Comparison of ENCODE assay signal across 12 cellular contexts in genomic region chr1:97006044-97006676, GRCh38.
DNase-seq lines count a peak whose midpoint lies in the region; ATAC-seq, FAIRE-seq and TF ChIP-seq lines count a peak whose summit lies in the region.
"Had no signal": no experiment of that assay in that cellular context is flagged by ENCODE, and none has a peak within 500 bp of the region (broad histone marks: within the 10 kb centered on the region; RNA-seq: fewer than 3 reads in every experiment).

No MANE protein-coding gene starts in this region.

- no peak for ATAC-seq in activated CD8-positive, alpha-beta memory T cell treated with anti-CD3 and anti-CD28 coated beads, Interleukin-2, amount 10 ng/mL, durations not matched to agents 7 days and 5 days
- ATAC-seq in HG03045 (IDR thresholded peaks at IDR 0.05; ENCODE audit: unreplicated experiment) (no peak), GM19467 (IDR thresholded peaks at IDR 0.05; ENCODE audit: unreplicated experiment) (no peak)
- ATAC-seq: activated T-helper 17 cell treated with anti-CD3 and anti-CD28 coated beads, Interleukin-2, amount 50 U/mL, for 72 hours; foreskin keratinocyte had no signal

- peaks cover 4% of the 10 kb centered on the region for H3K27me3 Mint-ChIP-seq in activated CD8-positive, alpha-beta memory T cell treated with anti-CD3 and anti-CD28 coated beads, Interleukin-2, amount 10 ng/mL, durations not matched to agents 7 days and 5 days

- FAIRE-seq in RCC 7860 (lab: Jason Lieb, UNC): no peak

- DNase-seq in GM12865 (ENCODE audit: low read depth): peak; percentile 58
- DNase-seq in RCC 7860 (ENCODE audit: low spot score): peak; percentile 54
- peak; percentile 5 for DNase-seq in fibroblast of gingiva (ENCODE audit: low read depth)
- DNase-seq in posterior cingulate gyrus: peak; percentile 22 to 94 (median 60)
- DNase-seq in OCI-M2 (lab: John Stamatoyannopoulos, UW; ENCODE audit: unreplicated experiment): no peak
- no peak for DNase-seq in activated CD8-positive, alpha-beta memory T cell treated with anti-CD3 and anti-CD28 coated beads, Interleukin-2, amount 10 ng/mL, durations not matched to agents 7 days and 5 days
- DNase-seq: NCI-H2107 had no signal

- H3K27ac Mint-ChIP-seq in activated CD8-positive, alpha-beta memory T cell treated with anti-CD3 and anti-CD28 coated beads, Interleukin-2, amount 10 ng/mL, durations not matched to agents 7 days and 5 days: no peak overlapping the region
- H3K27ac Mint-ChIP-seq: activated T-helper 17 cell treated with anti-CD3 and anti-CD28 coated beads, Interleukin-2, amount 50 U/mL, for 72 hours; T-helper 2 cell treated with Interferon-gamma antibody and Interleukin-4, amounts not matched to agents 5 μg/mL and 100 μg/mL, for 36 hours had no signal

- intact Hi-C loops in posterior cingulate gyrus (cut with DNase I): no loop called here

- CTCF ChIA-PET in activated CD8-positive, alpha-beta memory T cell treated with anti-CD3 and anti-CD28 coated beads, Interleukin-2, amount 10 ng/mL, durations not matched to agents 7 days and 5 days (lab: Charles Lee): no interaction called here

- TF ChIP-seq CTCF in GM12865 (IDR thresholded peaks at IDR 0.05; ENCODE audit: insufficient read depth, low read depth, low read length, missing control alignments): no peak

- no peaks in the 10 kb centered on the region for H3K9me3 Mint-ChIP-seq in activated CD8-positive, alpha-beta memory T cell treated with anti-CD3 and anti-CD28 coated beads, Interleukin-2, amount 10 ng/mL, durations not matched to agents 7 days and 5 days (ENCODE audit: low read depth)
- H3K9me3 Mint-ChIP-seq: activated T-helper 17 cell treated with anti-CD3 and anti-CD28 coated beads, Interleukin-2, amount 50 U/mL, for 72 hours; T-helper 2 cell treated with Interferon-gamma antibody and Interleukin-4, amounts not matched to agents 5 μg/mL and 100 μg/mL, for 36 hours had no signal

- H3K36me3 Mint-ChIP-seq in activated CD8-positive, alpha-beta memory T cell treated with anti-CD3 and anti-CD28 coated beads, Interleukin-2, amount 10 ng/mL, durations not matched to agents 7 days and 5 days: no peaks in the 10 kb centered on the region

- H3K4me3 Mint-ChIP-seq in activated CD8-positive, alpha-beta memory T cell treated with anti-CD3 and anti-CD28 coated beads, Interleukin-2, amount 10 ng/mL, durations not matched to agents 7 days and 5 days: no peak overlapping the region
- H3K4me3 Mint-ChIP-seq: activated T-helper 17 cell treated with anti-CD3 and anti-CD28 coated beads, Interleukin-2, amount 50 U/mL, for 72 hours; T-helper 2 cell treated with Interferon-gamma antibody and Interleukin-4, amounts not matched to agents 5 μg/mL and 100 μg/mL, for 36 hours had no signal

- no peak overlapping the region for H3K4me3 ChIP-seq in GM12865 (ENCODE audit: low read depth, low read length)

- no peaks in the 10 kb centered on the region for H3K4me1 Mint-ChIP-seq in activated CD8-positive, alpha-beta memory T cell treated with anti-CD3 and anti-CD28 coated beads, Interleukin-2, amount 10 ng/mL, durations not matched to agents 7 days and 5 days
- H3K4me1 Mint-ChIP-seq: activated T-helper 17 cell treated with anti-CD3 and anti-CD28 coated beads, Interleukin-2, amount 50 U/mL, for 72 hours had no signal

Comparison
In these comparisons a context has a peak if more than half of its experiments do, and no peak if none do; other contexts are left out.
1. DNase-seq: peak in GM12865 (single experiment), RCC 7860 (single experiment), fibroblast of gingiva (single experiment) and posterior cingulate gyrus (10 of 10); none in OCI-M2 (single experiment) and activated CD8-positive, alpha-beta memory T cell treated with anti-CD3 and anti-CD28 coated beads, Interleukin-2, amount 10 ng/mL, durations not matched to agents 7 days and 5 days (single experiment).